ENCODE assay signal across 20 cellular contexts in genomic region chr5:55151923-55152842, GRCh38. TPM values are rescaled to one million over a fixed set of nuclear protein-coding genes. Genes with fewer than 3 reads are reported as not detected.
DNase-seq lines count a peak whose midpoint lies in the region; ATAC-seq and TF ChIP-seq lines count a peak whose summit lies in the region.
"Had no signal": no experiment of that assay in that cellular context is flagged by ENCODE, and none has a peak within 500 bp of the region (broad histone marks: within the 10 kb centered on the region; RNA-seq: fewer than 3 reads in every experiment).

No MANE protein-coding gene starts in this region.

- peak overlapping the region; percentile 23; the same call in 1 of the 2 replicates for H3K27ac ChIP-seq in GM23248
- peak overlapping the region; percentile 41 for H3K27ac ChIP-seq in RWPE2 (ENCODE audit: poor library complexity, severe bottlenecking)
- H3K27ac ChIP-seq in esophagus squamous epithelium: peak overlapping the region; percentile 23 to 79 (median 52)
- H3K27ac ChIP-seq: HL-60, parathyroid adenoma, stomach had no signal

- no peak overlapping the region for H3K9ac ChIP-seq in GM23248
- H3K9ac ChIP-seq: parathyroid adenoma had no signal

- TF ChIP-seq CTCF in RWPE2 (IDR thresholded peaks at IDR 0.05; ENCODE audit: poor library complexity, severe bottlenecking) (no peak), esophagus squamous epithelium (IDR thresholded peaks at IDR 0.05) (no peak)

- WGBS in GM23248 (ENCODE audit: low coverage in 1 of 2, low lambda C conversion rate in 2 of 2, missing lambda C conversion rate in 2 of 2), 2 experiments: 28 to 31% methylated on average over 5 of the region's 5 CpGs
- 33 to 35% methylated on average over 5 of the region's 5 CpGs for WGBS in esophagus squamous epithelium, 2 donors

- TF ChIP-seq POLR2A in esophagus squamous epithelium (IDR thresholded peaks at IDR 0.05): no peak

- no peaks in the 10 kb centered on the region for H3K79me2 ChIP-seq in GM23248 (ENCODE audit: insufficient read depth)
- H3K79me2 ChIP-seq: parathyroid adenoma had no signal

- ATAC-seq in RWPE2 (ENCODE audit: low read depth) (peak; percentile 99), GM18858 (IDR thresholded peaks at IDR 0.05; ENCODE audit: unreplicated experiment) (no peak), GM19023 (IDR thresholded peaks at IDR 0.05; ENCODE audit: unreplicated experiment) (no peak)

- no peak overlapping the region for H2AFZ ChIP-seq in GM23248
- H2AFZ ChIP-seq: parathyroid adenoma had no signal

- no peaks in the 10 kb centered on the region for H4K20me1 ChIP-seq in GM23248 (ENCODE audit: insufficient read depth)

- H3F3A ChIP-seq in GM23248 (ENCODE audit: insufficient read depth): peaks cover 19% of the 10 kb centered on the region

- no peaks in the 10 kb centered on the region for H3K9me3 ChIP-seq in GM23248 (ENCODE audit: low read depth)
- H3K9me3 ChIP-seq in RWPE2 (ENCODE audit: severe bottlenecking): no peaks in the 10 kb centered on the region
- H3K9me3 ChIP-seq in esophagus squamous epithelium: no peaks in the 10 kb centered on the region
- H3K9me3 ChIP-seq: stomach had no signal

- no peaks in the 10 kb centered on the region for H3K9me2 ChIP-seq in GM23248 (ENCODE audit: insufficient read depth)

- intact Hi-C loops in esophagus squamous epithelium (cut with DNase I): loop anchor here (10.0 kb wide), 1 partner anchor 247 kb away; no protein-coding TSS in a partner anchor

- in situ Hi-C loops in GM23248 (cut with MboI): loop anchor here (10.0 kb wide), 1 partner anchor 637 kb away; the partner anchor contains the start of gene SNX18

- H3K4me3 ChIP-seq in GM23248 (no peak overlapping the region), RWPE2 (ENCODE audit: severe bottlenecking) (no peak overlapping the region), esophagus squamous epithelium (no peak overlapping the region), skeletal muscle cell (ENCODE audit: low read depth, low read length) (no peak overlapping the region)
- H3K4me3 ChIP-seq: stomach had no signal

- H3K4me1 ChIP-seq in GM23248 (ENCODE audit: insufficient read depth) (peaks cover 25% of the 10 kb centered on the region), RWPE2 (ENCODE audit: insufficient read depth, poor library complexity, severe bottlenecking) (peaks cover 27% of the 10 kb centered on the region), esophagus squamous epithelium (peaks cover 0 to 31% (median 8%) of the 10 kb centered on the region in 3 donors)
- H3K4me1 ChIP-seq: parathyroid adenoma, stomach had no signal

- H3K27me3 ChIP-seq in GM23248 (replicated peaks; ENCODE audit: insufficient read depth): no peaks in the 10 kb centered on the region
- H3K27me3 ChIP-seq in RWPE2 (ENCODE audit: insufficient read depth, poor library complexity, severe bottlenecking): no peaks in the 10 kb centered on the region
- peaks cover 0 to 65% (median 0%) of the 10 kb centered on the region in 4 donors for H3K27me3 ChIP-seq in esophagus squamous epithelium

- DNase-seq in GM23248: peak; percentile 89
- peak; percentile 76 for DNase-seq in RWPE2 (ENCODE audit: low spot score)
- DNase-seq in esophagus squamous epithelium (lab: John Stamatoyannopoulos, UW): no peak
- peak; percentile 82 for DNase-seq in skeletal muscle cell (ENCODE audit: low read depth)
- DNase-seq in NCI-H345 treated with DMSO at 0.1 percent for 48 hours (lab: John Stamatoyannopoulos, UW; ENCODE audit: unreplicated experiment): no peak
- no peak for DNase-seq in AML-193 (lab: John Stamatoyannopoulos, UW)
- DNase-seq: activated CD8-positive, alpha-beta memory T cell treated with anti-CD3 and anti-CD28 coated beads for 24 hours; anterior cingulate cortex; effector CD8-positive, alpha-beta T cell; GDM1; kidney glomerular epithelial cell; NCI-H1694 treated with DMSO at 0.1 percent for 48 hours; NCI-H510A treated with DMSO at 0.1 percent for 48 hours; stimulated activated CD4-positive, alpha-beta T cell treated with anti-CD3 and anti-CD28 coated beads, Interleukin-12 subunit alpha, Interleukin-12 subunit beta, amount 100 ng/mL, for 4 hours; stomach had no signal

- H3K36me3 ChIP-seq in GM23248 (ENCODE audit: low read depth) (no peaks in the 10 kb centered on the region), RWPE2 (ENCODE audit: low read depth) (no peaks in the 10 kb centered on the region), esophagus squamous epithelium (no peaks in the 10 kb centered on the region)
- H3K36me3 ChIP-seq: stomach had no signal

- no peak overlapping the region for H3K4me2 ChIP-seq in GM23248 (ENCODE audit: unreplicated experiment)

RNA-seq across cellular contexts. Expression of gene GPX8, which starts 7.8 kb away (rescaled TPM):
- total RNA-seq in GM23248 (2014; rRNA removed; shearing (Covaris generic)): 233 and 241 TPM in 2 replicates
- 235 and 237 TPM in 2 replicates for polyA plus RNA-seq in GM23248 (2016; fragmentation: Nextera tagmentation; extraction: Ambion mirVana)
- 1 to 10 TPM in 3 of 4 donors, under 1 TPM in 1; 0.45 to 8.7 (median 7.3) TPM for total RNA-seq in esophagus squamous epithelium
- total RNA-seq: activated T-helper 2 cell treated with anti-CD3 and anti-CD28 coated beads, Interferon-gamma antibody, Interleukin-2, Interleukin-4, amounts not matched to agents 10 μg/mL and 5 μg/mL and 100 μg/mL, durations not matched to agents 14 hours and 24 hours and 36 hours had no signal

RNA-seq across cellular contexts. Expression of gene CDC20B, which starts 20.8 kb away (rescaled TPM):
- total RNA-seq in GM23248 (2014; rRNA removed; shearing (Covaris generic)): not detected in 2 replicates
- polyA plus RNA-seq in GM23248 (2016; fragmentation: Nextera tagmentation; extraction: Ambion mirVana): 0.20 TPM in 1 of 2 replicates, not detected in the other
- not detected for total RNA-seq in esophagus squamous epithelium
- total RNA-seq: stomach had no signal
- polyA plus RNA-seq: stomach had no signal

RNA-seq across cellular contexts. Expression of gene GZMA, which starts 49.7 kb away (rescaled TPM):
- total RNA-seq in GM23248 (2014; rRNA removed; shearing (Covaris generic)): not detected in 2 replicates
- not detected in 2 replicates for polyA plus RNA-seq in GM23248 (2016; fragmentation: Nextera tagmentation; extraction: Ambion mirVana)
- 1 to 10 TPM; 2.0 to 6.7 (median 3.0) TPM for total RNA-seq in esophagus squamous epithelium

Comparison
In these comparisons a context has a peak if more than half of its experiments do, and no peak if none do; other contexts are left out.
1. DNase-seq: peak in GM23248 (single experiment), RWPE2 (single experiment) and skeletal muscle cell (single experiment); none in esophagus squamous epithelium (single experiment), NCI-H345 treated with DMSO at 0.1 percent for 48 hours (single experiment) and AML-193 (0 of 2).
2. RNA of gene GPX8, which starts 7.8 kb away (total RNA-seq): 233 to 241 TPM in GM23248; 0.45 to 8.7 TPM in esophagus squamous epithelium; every median in the first group is over 10 times any median in the second.
3. Peak in every context shown above with its lines, with median percentiles within 50 percentile points of each other: H3K27ac ChIP-seq.